31 cellular contexts compared by ENCODE assay signal in the genomic region with DNA sequence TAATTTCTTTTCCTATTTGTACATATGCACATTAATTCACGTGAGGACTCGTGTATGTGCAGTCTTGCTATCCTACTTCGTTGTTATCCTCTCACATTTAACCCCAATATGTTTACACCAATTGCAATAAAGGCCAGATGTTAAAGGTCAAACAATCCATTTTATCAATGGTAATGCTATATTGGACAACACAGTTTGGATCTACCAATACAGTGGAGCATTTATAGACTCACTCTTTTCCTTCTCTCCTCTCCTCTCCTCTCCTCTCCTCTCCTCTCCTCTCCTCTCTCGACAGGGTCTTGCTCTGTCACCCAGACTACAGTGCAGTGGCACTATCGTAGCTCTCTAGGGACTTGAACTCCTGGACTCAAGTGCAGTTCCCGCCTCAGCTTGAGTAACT.
"Had no signal": no experiment of that assay in that cellular context is flagged by ENCODE, and none has a peak within 500 bp of the region (broad histone marks: within the 10 kb centered on the region; RNA-seq: fewer than 3 reads in every experiment).

No MANE protein-coding gene starts in this region.

- H3K9ac ChIP-seq: neural progenitor cell, parathyroid adenoma had no signal

- H2AFZ ChIP-seq: neural progenitor cell, parathyroid adenoma had no signal

- H3K27me3 Mint-ChIP-seq: natural killer cell treated with Interleukin-12 subunit alpha and Interleukin-12 subunit beta and Interleukin-15 and Interleukin-18, amount 100 ng/mL, for 72 hours; progenitor cell of endocrine pancreas; stimulated activated memory B cell treated with anti-CD40 and anti-IgM and Interleukin-4, amounts not matched to agents 10 μg/mL and 1 μg/mL and 100 μg/mL, for 72 hours; stimulated activated naive CD8-positive, alpha-beta T cell treated with anti-CD3 and anti-CD28 coated beads, Interleukin-15, Interleukin-2, amounts not matched to agents 100 ng/mL and 50 ng/mL, for 24 hours had no signal

- H3K27ac ChIP-seq: neural progenitor cell, ovary, parathyroid adenoma, psoas muscle, skin epidermis, spleen, suprapubic skin, testis, tibial artery, transverse colon, upper lobe of right lung, uterus had no signal

- DNase-seq: naive B cell; naive thymus-derived CD8-positive, alpha-beta T cell; occipital lobe; ovary; posterior cingulate gyrus; psoas muscle; right cardiac atrium; spleen; stimulated activated CD4-positive, alpha-beta T cell treated with anti-CD3 and anti-CD28 coated beads, Interleukin-12 subunit alpha, Interleukin-12 subunit beta, amount 100 ng/mL, for 4 hours; stimulated activated CD4-positive, alpha-beta T cell treated with anti-CD3 and anti-CD28 coated beads, Interleukin-1b, Interleukin-23, amount 100 ng/mL, for 48 hours; stimulated activated CD4-positive, alpha-beta T cell treated with anti-CD3 and anti-CD28 coated beads, Interleukin-4, amount 100 ng/mL, for 1 hour; stimulated activated CD4-positive, alpha-beta T cell treated with anti-CD3 and anti-CD28 coated beads, Interleukin-4, amount 100 ng/mL, for 4 hours; stimulated activated CD8-positive, alpha-beta memory T cell treated with anti-CD3 and anti-CD28 coated beads, Interleukin-4, amount 100 ng/mL, for 48 hours; stimulated activated naive CD4-positive, alpha-beta T cell; substantia nigra; testis; tibial artery; transverse colon; upper lobe of right lung; uterus had no signal

- ATAC-seq: naive thymus-derived CD8-positive, alpha-beta T cell; natural killer cell treated with Interleukin-12 subunit alpha and Interleukin-12 subunit beta and Interleukin-15 and Interleukin-18, amount 100 ng/mL, for 72 hours; psoas muscle; right cardiac atrium; sciatic nerve; stimulated activated memory B cell treated with anti-CD40 and anti-IgM and Interleukin-4, amounts not matched to agents 10 μg/mL and 1 μg/mL and 100 μg/mL, for 72 hours; upper lobe of right lung had no signal

- H3K4me3 Mint-ChIP-seq: naive B cell; naive thymus-derived CD8-positive, alpha-beta T cell; natural killer cell treated with Interleukin-12 subunit alpha and Interleukin-12 subunit beta and Interleukin-15 and Interleukin-18, amount 100 ng/mL, for 72 hours; neural progenitor cell; stimulated activated memory B cell treated with anti-CD40 and anti-IgM and Interleukin-4, amounts not matched to agents 10 μg/mL and 1 μg/mL and 100 μg/mL, for 72 hours; stimulated activated naive CD8-positive, alpha-beta T cell treated with anti-CD3 and anti-CD28 coated beads, Interleukin-15, Interleukin-2, amounts not matched to agents 100 ng/mL and 50 ng/mL, for 24 hours; type B pancreatic cell had no signal

- H3K36me3 Mint-ChIP-seq: naive B cell; naive thymus-derived CD8-positive, alpha-beta T cell; natural killer cell treated with Interleukin-12 subunit alpha and Interleukin-12 subunit beta and Interleukin-15 and Interleukin-18, amount 100 ng/mL, for 72 hours; stimulated activated memory B cell treated with anti-CD40 and anti-IgM and Interleukin-4, amounts not matched to agents 10 μg/mL and 1 μg/mL and 100 μg/mL, for 72 hours had no signal

- H3K27ac Mint-ChIP-seq: naive B cell; natural killer cell treated with Interleukin-12 subunit alpha and Interleukin-12 subunit beta and Interleukin-15 and Interleukin-18, amount 100 ng/mL, for 72 hours; neural progenitor cell; progenitor cell of endocrine pancreas; stimulated activated memory B cell treated with anti-CD40 and anti-IgM and Interleukin-4, amounts not matched to agents 10 μg/mL and 1 μg/mL and 100 μg/mL, for 72 hours; stimulated activated naive CD8-positive, alpha-beta T cell treated with anti-CD3 and anti-CD28 coated beads, Interleukin-15, Interleukin-2, amounts not matched to agents 100 ng/mL and 50 ng/mL, for 24 hours; type B pancreatic cell had no signal

- H3K4me3 ChIP-seq: neural progenitor cell, ovary, psoas muscle, skin epidermis, smooth muscle cell, spleen, suprapubic skin, testis, tibial artery, transverse colon, upper lobe of right lung, uterus had no signal

- H3K9me3 Mint-ChIP-seq: natural killer cell treated with Interleukin-12 subunit alpha and Interleukin-12 subunit beta and Interleukin-15 and Interleukin-18, amount 100 ng/mL, for 72 hours; neural progenitor cell; stimulated activated memory B cell treated with anti-CD40 and anti-IgM and Interleukin-4, amounts not matched to agents 10 μg/mL and 1 μg/mL and 100 μg/mL, for 72 hours; stimulated activated naive CD8-positive, alpha-beta T cell treated with anti-CD3 and anti-CD28 coated beads, Interleukin-15, Interleukin-2, amounts not matched to agents 100 ng/mL and 50 ng/mL, for 24 hours had no signal

- H3K4me1 ChIP-seq: parathyroid adenoma, spleen, suprapubic skin, upper lobe of right lung, uterus had no signal

- H3K36me3 ChIP-seq: neural progenitor cell, ovary, spleen, suprapubic skin, tibial artery, transverse colon, upper lobe of right lung, uterus had no signal

- H3K4me2 ChIP-seq: neural progenitor cell, smooth muscle cell had no signal

- H3K9me3 ChIP-seq: ovary, psoas muscle, spleen, suprapubic skin, testis, tibial artery, transverse colon, upper lobe of right lung, uterus had no signal

- H3K27me3 ChIP-seq: neural progenitor cell, ovary, spleen, suprapubic skin, testis, tibial artery, transverse colon, upper lobe of right lung, uterus had no signal

- H3K4me1 Mint-ChIP-seq: naive B cell; naive thymus-derived CD8-positive, alpha-beta T cell; stimulated activated memory B cell treated with anti-CD40 and anti-IgM and Interleukin-4, amounts not matched to agents 10 μg/mL and 1 μg/mL and 100 μg/mL, for 72 hours had no signal
